14 cellular contexts compared by ENCODE assay signal in the genomic region with DNA sequence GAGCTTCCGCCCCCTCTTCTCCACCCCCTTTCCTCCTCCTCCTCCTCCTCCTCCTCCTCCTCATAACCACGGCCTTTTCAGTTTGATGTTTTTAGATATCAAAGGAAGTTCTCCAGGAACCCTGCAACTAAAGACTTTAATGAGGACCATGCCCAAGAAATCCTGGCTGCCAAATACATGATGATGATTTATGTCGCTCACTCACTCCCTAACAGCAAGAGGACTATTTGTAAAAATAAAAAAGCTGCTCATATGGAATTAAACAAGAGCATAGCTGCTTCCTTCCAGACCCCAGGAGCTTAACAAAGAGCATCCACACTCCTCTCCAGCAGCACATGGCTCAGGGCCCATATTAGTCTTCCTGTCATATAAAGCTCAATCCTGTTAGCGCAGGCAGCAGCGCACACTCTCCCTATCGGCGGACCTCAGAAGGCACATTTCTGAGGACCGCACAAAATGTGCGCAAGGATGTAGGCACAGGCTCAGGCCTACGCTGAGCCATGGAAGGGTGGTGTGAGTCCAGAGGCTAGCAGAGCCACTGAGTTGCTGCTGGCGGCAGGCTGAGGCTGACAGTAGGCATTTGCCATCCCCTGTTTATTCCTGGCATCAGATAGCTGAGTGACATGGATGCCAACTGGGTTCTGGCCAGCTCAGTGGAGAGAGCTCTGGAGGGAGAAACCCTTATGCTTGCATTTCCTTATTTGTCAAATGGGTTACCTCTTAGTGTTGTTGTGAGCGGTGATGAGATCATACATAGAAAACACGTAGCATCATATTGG.
A peak's percentile ranks its signal among the peaks of the same experiment; 100 is the strongest.
DNase-seq lines count a peak whose midpoint lies in the region; ATAC-seq and TF ChIP-seq lines count a peak whose summit lies in the region.
"Had no signal": no experiment of that assay in that cellular context is flagged by ENCODE, and none has a peak within 500 bp of the region (broad histone marks: within the 10 kb centered on the region; RNA-seq: fewer than 3 reads in every experiment).

No MANE protein-coding gene starts in this region.

- POLR2A ChIA-PET in CD8-positive, alpha-beta T cell (lab: Charles Lee) = no interaction called here

- no peaks in the 10 kb centered on the region for H3K9me3 Mint-ChIP-seq in CD8-positive, alpha-beta T cell
- H3K9me3 Mint-ChIP-seq: naive thymus-derived CD8-positive, alpha-beta T cell had no signal

- DNase-seq in caudate nucleus (lab: John Stamatoyannopoulos, UW) (peak in 31 of 61 donors; percentile 1 to 86 (median 18)), posterior cingulate gyrus (peak in 8 of 10 donors; percentile 21 to 85 (median 31)), NCI-H345 (lab: John Stamatoyannopoulos, UW) (no peak), NCI-H524 (lab: John Stamatoyannopoulos, UW) (no peak)
- DNase-seq in CD8-positive, alpha-beta T cell = no peak
- DNase-seq in effector CD4-positive, alpha-beta T cell = no peak
- DNase-seq: activated CD8-positive, alpha-beta memory T cell treated with anti-CD3 and anti-CD28 coated beads, Interleukin-2, amount 50 U/mL, for 4 hours; BE2C; naive thymus-derived CD8-positive, alpha-beta T cell; NCI-H226; stimulated activated CD4-positive, alpha-beta T cell treated with anti-CD3 and anti-CD28 coated beads, Interleukin-15, amount 100 ng/mL, for 24 hours had no signal

- H3K36me3 ChIP-seq in HUES64 (ENCODE audit: insufficient read depth, low read length) (no peaks in the 10 kb centered on the region), iPS-18a (ENCODE audit: control insufficient read depth, low read depth, low read length) (no peaks in the 10 kb centered on the region)
- no peaks in the 10 kb centered on the region for H3K36me3 ChIP-seq in CD8-positive, alpha-beta T cell (ENCODE audit: insufficient read depth, low read length)
- H3K36me3 ChIP-seq: BE2C had no signal

- intact Hi-C loops in posterior cingulate gyrus (cut with DNase I) = no loop called here
- intact Hi-C loops in CD8-positive, alpha-beta T cell (cut with DNase I, micrococcal nuclease) = no loop called here

- no peak for ATAC-seq in CD8-positive, alpha-beta T cell
- ATAC-seq: naive thymus-derived CD8-positive, alpha-beta T cell had no signal

- no peaks in the 10 kb centered on the region for H3K4me1 Mint-ChIP-seq in CD8-positive, alpha-beta T cell (ENCODE audit: low read depth)
- H3K4me1 Mint-ChIP-seq: naive thymus-derived CD8-positive, alpha-beta T cell had no signal

- no peaks in the 10 kb centered on the region for H3K36me3 Mint-ChIP-seq in CD8-positive, alpha-beta T cell
- H3K36me3 Mint-ChIP-seq: naive thymus-derived CD8-positive, alpha-beta T cell had no signal

- H3K27ac Mint-ChIP-seq in CD8-positive, alpha-beta T cell = no peak overlapping the region
- H3K27ac Mint-ChIP-seq: naive thymus-derived CD8-positive, alpha-beta T cell had no signal

- 84% methylated on average over 10 of the region's 13 CpGs for WGBS in HUES64

- peaks cover 23% of the 10 kb centered on the region for H3K4me1 ChIP-seq in HUES64 (ENCODE audit: insufficient read depth, low read length)
- peaks cover 20% of the 10 kb centered on the region for H3K4me1 ChIP-seq in iPS-18a (ENCODE audit: control insufficient read depth, low read depth, low read length)
- H3K4me1 ChIP-seq in CD8-positive, alpha-beta T cell (ENCODE audit: insufficient read depth, low read length) = no peaks in the 10 kb centered on the region
- H3K4me1 ChIP-seq: BE2C had no signal

- peaks cover 48% of the 10 kb centered on the region for H3K27me3 ChIP-seq in HUES64 (ENCODE audit: insufficient read depth, low read length)
- peaks cover 23% of the 10 kb centered on the region for H3K27me3 ChIP-seq in iPS-18a (ENCODE audit: control insufficient read depth, insufficient read depth, low read length)
- H3K27me3 ChIP-seq in CD8-positive, alpha-beta T cell (ENCODE audit: insufficient read depth, low read length) = no peaks in the 10 kb centered on the region
- H3K27me3 ChIP-seq: BE2C had no signal

- H3K9me3 ChIP-seq in HUES64 (ENCODE audit: insufficient read depth, low read depth, low read length) = no peaks in the 10 kb centered on the region
- no peaks in the 10 kb centered on the region for H3K9me3 ChIP-seq in iPS-18a (ENCODE audit: control insufficient read depth, low read depth, low read length)
- H3K9me3 ChIP-seq in CD8-positive, alpha-beta T cell (ENCODE audit: low read length) = no peaks in the 10 kb centered on the region
- H3K9me3 ChIP-seq: BE2C had no signal

- CTCF ChIA-PET in CD8-positive, alpha-beta T cell (lab: Charles Lee) = no interaction called here

- no peak overlapping the region; the same call in 1 of the 2 replicates for H3K27ac ChIP-seq in HUES64 (ENCODE audit: low read depth, low read length)
- no peak overlapping the region for H3K27ac ChIP-seq in caudate nucleus (ENCODE audit: low read depth, low read length)
- H3K27ac ChIP-seq in iPS-18a (ENCODE audit: low read length) = no peak overlapping the region
- H3K27ac ChIP-seq in CD8-positive, alpha-beta T cell (ENCODE audit: low read depth, low read length) = no peak overlapping the region
- H3K27ac ChIP-seq: HL-60 had no signal

- H3K9ac ChIP-seq in HUES64 (ENCODE audit: low read depth, low read length) (peak overlapping the region; percentile 20; the same call in 1 of the 2 replicates), iPS-18a (ENCODE audit: low read length) (peak overlapping the region; percentile 19)

- TF ChIP-seq CTCF in CD8-positive, alpha-beta T cell (IDR thresholded peaks at IDR 0.05) = no peak

- peak overlapping the region; percentile 27; the same call in 1 of the 2 replicates for H3K4me3 ChIP-seq in HUES64 (ENCODE audit: low read length)
- peak overlapping the region; percentile 2 for H3K4me3 ChIP-seq in iPS-18a (ENCODE audit: low read length)
- H3K4me3 ChIP-seq in CD8-positive, alpha-beta T cell (ENCODE audit: low read depth, low read length) = no peak overlapping the region

- peaks cover 8% of the 10 kb centered on the region for H3K27me3 Mint-ChIP-seq in CD8-positive, alpha-beta T cell (ENCODE audit: low read depth)

- no peak overlapping the region for H3K4me3 Mint-ChIP-seq in CD8-positive, alpha-beta T cell
- H3K4me3 Mint-ChIP-seq: naive thymus-derived CD8-positive, alpha-beta T cell had no signal

Comparison
In these comparisons a context has a peak if more than half of its experiments do, and no peak if none do; other contexts are left out.
1. DNase-seq: peak in caudate nucleus (31 of 61) and posterior cingulate gyrus (8 of 10); none in NCI-H345 (single experiment), CD8-positive, alpha-beta T cell (0 of 7), NCI-H524 (0 of 2) and effector CD4-positive, alpha-beta T cell (single experiment).